ENCODE assay signal across 1 cellular context in genomic region chr20:3541887-3542721, GRCh38.
TF ChIP-seq lines count a peak whose summit lies in the region.

No MANE protein-coding gene starts in this region.

TF ChIP-seq in A549, 52 proteins besides CTCF, POLR2A, EP300 and RAD21 (continued from another document):
- TF ChIP-seq ELK1 (IDR thresholded peaks at IDR 0.05; ENCODE audit: low read depth, low read length) (no peak), HOXB5 (CRISPR knock-in tag; IDR thresholded peaks at IDR 0.05) (no peak), CHD2 (IDR thresholded peaks at IDR 0.05; ENCODE audit: low read length, partially characterized antibody) (no peak), CEBPB (IDR thresholded peaks at IDR 0.05) (no peak), RFX5 (IDR thresholded peaks at IDR 0.05) (no peak), FOSB (CRISPR knock-in tag; IDR thresholded peaks at IDR 0.05) (no peak), CHD4 (IDR thresholded peaks at IDR 0.05; ENCODE audit: borderline replicate concordance) (no peak), ZSCAN20 (CRISPR knock-in tag; IDR thresholded peaks at IDR 0.05) (no peak), FOXS1 (CRISPR knock-in tag; IDR thresholded peaks at IDR 0.05) (no peak), ZC3H11A (IDR thresholded peaks at IDR 0.05) (no peak), EHMT2 (IDR thresholded peaks at IDR 0.05; ENCODE audit: low read depth) (no peak), HOXA7 (CRISPR knock-in tag; IDR thresholded peaks at IDR 0.05) (no peak)
- TF ChIP-seq, protein P1, sequence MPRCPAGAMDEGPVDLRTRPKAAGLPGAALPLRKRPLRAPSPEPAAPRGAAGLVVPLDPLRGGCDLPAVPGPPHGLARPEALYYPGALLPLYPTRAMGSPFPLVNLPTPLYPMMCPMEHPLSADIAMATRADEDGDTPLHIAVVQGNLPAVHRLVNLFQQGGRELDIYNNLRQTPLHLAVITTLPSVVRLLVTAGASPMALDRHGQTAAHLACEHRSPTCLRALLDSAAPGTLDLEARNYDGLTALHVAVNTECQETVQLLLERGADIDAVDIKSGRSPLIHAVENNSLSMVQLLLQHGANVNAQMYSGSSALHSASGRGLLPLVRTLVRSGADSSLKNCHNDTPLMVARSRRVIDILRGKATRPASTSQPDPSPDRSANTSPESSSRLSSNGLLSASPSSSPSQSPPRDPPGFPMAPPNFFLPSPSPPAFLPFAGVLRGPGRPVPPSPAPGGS (IDR thresholded peaks at IDR 0.05) = no peak
- TF ChIP-seq, protein P2, sequence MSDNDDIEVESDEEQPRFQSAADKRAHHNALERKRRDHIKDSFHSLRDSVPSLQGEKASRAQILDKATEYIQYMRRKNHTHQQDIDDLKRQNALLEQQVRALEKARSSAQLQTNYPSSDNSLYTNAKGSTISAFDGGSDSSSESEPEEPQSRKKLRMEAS (IDR thresholded peaks at IDR 0.05) = no peak
